Comparison of ENCODE assay signal across 10 cellular contexts in genomic region chr12:92503977-92504966, GRCh38.
DNase-seq lines count a peak whose midpoint lies in the region; ATAC-seq and TF ChIP-seq lines count a peak whose summit lies in the region.
"Had no signal": no experiment of that assay in that cellular context is flagged by ENCODE, and none has a peak within 500 bp of the region (broad histone marks: within the 10 kb centered on the region; RNA-seq: fewer than 3 reads in every experiment).

No MANE protein-coding gene starts in this region.

- H3K27me3 ChIP-seq in heart left ventricle (no peaks in the 10 kb centered on the region), body of pancreas (no peaks in the 10 kb centered on the region), aorta (ENCODE audit: control insufficient read depth in 1 of 2, insufficient read depth in 2 of 2, low read length in 1 of 2) (no peaks in the 10 kb centered on the region)

- TF ChIP-seq CTCF in heart left ventricle (IDR thresholded peaks at IDR 0.05) (no peak), body of pancreas (IDR thresholded peaks at IDR 0.05) (no peak), GM13976 (IDR thresholded peaks at IDR 0.05; ENCODE audit: borderline replicate concordance, control extremely low read depth, extremely low read depth, insufficient read depth, missing control alignments) (no peak)

- intact Hi-C loops in heart left ventricle (cut with DNase I): loop anchor here in 4 of 10 donors (2.0 to 10.0 kb wide), 4 partner anchors 59 to 67 kb away; no protein-coding TSS in a partner anchor
- intact Hi-C loops in Right ventricle myocardium inferior (cut with DNase I): loop anchor here (2.0 to 10.0 kb wide), 2 partner anchors 59 to 67 kb away; no protein-coding TSS in a partner anchor
- intact Hi-C loops in body of pancreas (cut with DNase I): loop anchor here (10.0 kb wide), 1 partner anchor 51 kb away; no protein-coding TSS in a partner anchor
- intact Hi-C loops in aorta (cut with DNase I): loop anchor here in 1 of 2 donors (10.0 kb wide), 1 partner anchor 359 kb away; the partner anchor contains the start of gene BTG1

- H3K4me3 ChIP-seq in heart left ventricle: no peak overlapping the region
- H3K4me3 ChIP-seq in body of pancreas: no peak overlapping the region
- no peak overlapping the region for H3K4me3 ChIP-seq in aorta (ENCODE audit: low read length in 2 of 2)

- H3K27ac ChIP-seq in heart left ventricle (peak overlapping the region; percentile 55 to 96 (median 85)), body of pancreas (peak overlapping the region; percentile 86 to 93 (median 91)), aorta (ENCODE audit: low read depth in 1 of 2, low read length in 2 of 2) (peak overlapping the region; percentile 29 to 57)

- DNase-seq in heart left ventricle: peak in 3 of 5 donors; percentile 39 to 68 (median 59)
- no peak for DNase-seq in Right ventricle myocardium inferior (ENCODE audit: missing footprints)
- DNase-seq in body of pancreas: peak; percentile 62 to 79 (median 70)
- peak; percentile 85 for DNase-seq in myocyte (ENCODE audit: low read depth)
- DNase-seq in aorta: peak in 1 of 2 donors; percentile 74
- no peak for DNase-seq in 8988T
- DNase-seq in iPS-NIHi7 (ENCODE audit: extremely low spot score): no peak
- no peak for DNase-seq in GM13976 (ENCODE audit: low spot score)
- DNase-seq: NCI-H1436 treated with DMSO at 0.1 percent for 48 hours had no signal

- H3K36me3 ChIP-seq in heart left ventricle: no peaks in the 10 kb centered on the region
- H3K36me3 ChIP-seq in body of pancreas (replicated peaks in 1 of 2; ENCODE audit: insufficient read depth in 1 of 2, low read depth in 2 of 2): no peaks in the 10 kb centered on the region
- no peaks in the 10 kb centered on the region for H3K36me3 ChIP-seq in aorta (ENCODE audit: control insufficient read depth in 1 of 2, insufficient read depth in 2 of 2, low read length in 1 of 2)

- ATAC-seq in heart left ventricle (peak in 1 of 4 donors; percentile 10), Right ventricle myocardium inferior (no peak), body of pancreas (peak; percentile 28), aorta (ENCODE audit: low FRiP score) (no peak)
- ATAC-seq: HCT116 had no signal

- 72 to 78% (median 75%) methylated on average over 12 of the region's 12 CpGs for WGBS in heart left ventricle, 4 donors
- WGBS in body of pancreas, 2 donors: 37 to 43% methylated on average over 12 of the region's 12 CpGs
- WGBS in aorta, 2 donors: 53 to 57% methylated on average over 12 of the region's 12 CpGs

- H3K9me3 ChIP-seq in heart left ventricle (no peaks in the 10 kb centered on the region), body of pancreas (no peaks in the 10 kb centered on the region), aorta (ENCODE audit: control insufficient read depth, low read length) (no peaks in the 10 kb centered on the region)

- in situ Hi-C loops in GM13976 (cut with MboI; ENCODE audit: low sequenced_read_pairs, unreplicated experiment): loop anchor here (10.0 kb wide), 1 partner anchor 61 kb away; no protein-coding TSS in a partner anchor

- no peak for TF ChIP-seq POLR2A in heart left ventricle (IDR thresholded peaks at IDR 0.05)
- no peak for TF ChIP-seq POLR2A in body of pancreas (IDR thresholded peaks at IDR 0.05)

- H3K4me1 ChIP-seq in heart left ventricle: peaks cover 5 to 59% (median 38%) of the 10 kb centered on the region in 12 donors
- peaks cover 57% of the 10 kb centered on the region for H3K4me1 ChIP-seq in body of pancreas
- peaks cover 0 to 2% of the 10 kb centered on the region in 2 donors for H3K4me1 ChIP-seq in aorta (ENCODE audit: control insufficient read depth in 1 of 2, insufficient read depth in 2 of 2, low read length in 2 of 2)

Comparison
In these comparisons a context has a peak if more than half of its experiments do, and no peak if none do; other contexts are left out.
1. DNase-seq: peak in heart left ventricle (3 of 5), body of pancreas (4 of 4) and myocyte (single experiment); none in Right ventricle myocardium inferior (single experiment), 8988T (single experiment), iPS-NIHi7 (single experiment) and GM13976 (single experiment).
2. Peak in every context shown above with its lines, with median percentiles within 50 percentile points of each other: H3K27ac ChIP-seq.